22 cellular contexts compared by ENCODE assay signal in genomic region chr19:36423925-36424324, GRCh38.
"Had no signal": no experiment of that assay in that cellular context is flagged by ENCODE, and none has a peak within 500 bp of the region (broad histone marks: within the 10 kb centered on the region; RNA-seq: fewer than 3 reads in every experiment).

No MANE protein-coding gene starts in this region.

- DNase-seq: activated CD4-positive, alpha-beta T cell treated with anti-CD3 and anti-CD28 coated beads for 4 hours; activated CD4-positive, alpha-beta T cell treated with anti-CD3 and anti-CD28 coated beads, Interleukin-2, amount 50 U/mL, for 4 hours; activated naive CD4-positive, alpha-beta T cell treated with Interleukin-2 at 50 U/mL for 16 hours; activated T-cell treated with anti-CD3 and anti-CD28 coated beads for 4 hours; activated T-cell treated with anti-CD3 and anti-CD28 coated beads, Interleukin-2, amount 50 U/mL, for 72 hours; anterior cingulate cortex; body of pancreas; dermis blood vessel endothelial cell; effector CD4-positive, alpha-beta T cell; foreskin melanocyte; heart right ventricle; left ventricle myocardium inferior; mucosa of descending colon; stimulated activated CD4-positive, alpha-beta T cell treated with anti-CD3 and anti-CD28 coated beads, Interleukin-15, amount 100 ng/mL, for 24 hours; stimulated activated CD4-positive, alpha-beta T cell treated with anti-CD3 and anti-CD28 coated beads, Interleukin-2, amount 100 ng/mL, for 24 hours; stimulated activated naive B cell treated with anti-CD40 and anti-IgM and Interleukin-4, amounts not matched to agents 10 μg/mL and 1 μg/mL and 100 μg/mL, for 72 hours had no signal

- H3K27me3 ChIP-seq: body of pancreas, right atrium auricular region had no signal

- ATAC-seq: activated T-cell treated with anti-CD3 and anti-CD28 coated beads, Interleukin-2, amount 50 U/mL, for 72 hours; body of pancreas; heart right ventricle; mucosa of descending colon; natural killer cell treated with Interleukin-12 subunit alpha and Interleukin-12 subunit beta and Interleukin-15 and Interleukin-18, amount 100 ng/mL, for 72 hours; stimulated activated naive B cell treated with anti-CD40 and anti-IgM and Interleukin-4, amounts not matched to agents 10 μg/mL and 1 μg/mL and 100 μg/mL, for 72 hours had no signal

- H3K36me3 ChIP-seq: esophagus muscularis mucosa, heart right ventricle, left ventricle myocardium inferior, right atrium auricular region, suprapubic skin had no signal

- H3K27ac ChIP-seq: body of pancreas, esophagus muscularis mucosa, heart right ventricle, left ventricle myocardium inferior, right atrium auricular region, suprapubic skin, tibial nerve had no signal

- H3K4me3 ChIP-seq: body of pancreas, esophagus muscularis mucosa, heart right ventricle, left ventricle myocardium inferior, lung, mucosa of descending colon, right atrium auricular region, suprapubic skin, tibial nerve had no signal

- H3K9me3 ChIP-seq: body of pancreas, esophagus muscularis mucosa, mucosa of descending colon, right atrium auricular region, suprapubic skin had no signal
